Comparison of ENCODE assay signal across 39 cellular contexts in genomic region chr1:12499574-12500245, GRCh38.
DNase-seq lines count a peak whose midpoint lies in the region; ATAC-seq and TF ChIP-seq lines count a peak whose summit lies in the region.
"Had no signal": no experiment of that assay in that cellular context is flagged by ENCODE, and none has a peak within 500 bp of the region (broad histone marks: within the 10 kb centered on the region; RNA-seq: fewer than 3 reads in every experiment).

No MANE protein-coding gene starts in this region.

- no peak for DNase-seq in activated CD8-positive, alpha-beta T cell treated with anti-CD3 and anti-CD28 coated beads for 36 hours
- DNase-seq in activated CD8-positive, alpha-beta T cell treated with anti-CD3 and anti-CD28 coated beads, Interleukin-2, amount 10 ng/mL, durations not matched to agents 7 days and 5 days = no peak
- no peak for DNase-seq in activated naive CD8-positive, alpha-beta T cell treated with anti-CD3 and anti-CD28 coated beads for 36 hours
- DNase-seq in fibroblast of the aortic adventitia (ENCODE audit: low read depth) (peak; percentile 45), tibial artery (no peak), germinal center (ENCODE audit: low spot score) (no peak), progenitor cell of endocrine pancreas (ENCODE audit: low spot score, unreplicated experiment) (no peak)
- DNase-seq: activated CD4-positive, alpha-beta memory T cell treated with anti-CD3 and anti-CD28 coated beads for 36 hours; activated CD4-positive, CD25-positive, alpha-beta regulatory T cell treated with anti-CD3 and anti-CD28 coated beads, Interleukin-2, amount 50 U/mL, for 72 hours; activated CD8-positive, alpha-beta memory T cell treated with anti-CD3 and anti-CD28 coated beads, Interleukin-2, amount 50 U/mL, for 48 hours; activated naive CD4-positive, alpha-beta T cell treated with anti-CD3 and anti-CD28 coated beads, Interleukin-2, amount 50 U/mL, for 16 hours; Calu3; CD4-positive, CD25-positive, alpha-beta regulatory T cell; colonic mucosa; DMS79 treated with DMSO at 0.1 percent for 48 hours; effector CD4-positive, alpha-beta T cell; foreskin keratinocyte; GOT3; heart right ventricle; HFFc6; left ventricle myocardium superior; NCI-H1105 treated with DMSO at 0.1 percent for 48 hours; NCI-H2081 treated with DMSO at 0.1 percent for 48 hours; NCI-H2227 treated with DMSO at 0.1 percent for 48 hours; NCI-H526; PC-9; posterior cingulate gyrus; right cardiac atrium; spleen; stimulated activated CD4-positive, alpha-beta T cell treated with anti-CD3 and anti-CD28 coated beads, Interleukin-2, amount 100 ng/mL, for 24 hours; stimulated activated naive CD8-positive, alpha-beta T cell treated with anti-CD3 and anti-CD28 coated beads, Interleukin-15, amount 100 ng/mL, for 72 hours; T-helper 2 cell; transverse colon had no signal

- no peaks in the 10 kb centered on the region for H3K27me3 Mint-ChIP-seq in activated CD8-positive, alpha-beta T cell treated with anti-CD3 and anti-CD28 coated beads for 36 hours
- no peaks in the 10 kb centered on the region for H3K27me3 Mint-ChIP-seq in activated CD8-positive, alpha-beta T cell treated with anti-CD3 and anti-CD28 coated beads, Interleukin-2, amount 10 ng/mL, durations not matched to agents 7 days and 5 days (ENCODE audit: low read depth)
- H3K27me3 Mint-ChIP-seq in activated naive CD8-positive, alpha-beta T cell treated with anti-CD3 and anti-CD28 coated beads for 36 hours = no peaks in the 10 kb centered on the region
- H3K27me3 Mint-ChIP-seq in progenitor cell of endocrine pancreas = no peaks in the 10 kb centered on the region
- H3K27me3 Mint-ChIP-seq: activated CD4-positive, alpha-beta memory T cell treated with anti-CD3 and anti-CD28 coated beads for 36 hours; CD4-positive, CD25-positive, alpha-beta regulatory T cell; stimulated activated naive CD8-positive, alpha-beta T cell treated with anti-CD3 and anti-CD28 coated beads, Interleukin-15, amount 100 ng/mL, for 72 hours had no signal

- no peak for TF ChIP-seq CTCF in activated CD8-positive, alpha-beta T cell treated with anti-CD3 and anti-CD28 coated beads for 36 hours (IDR thresholded peaks at IDR 0.05)
- no peak for TF ChIP-seq CTCF in fibroblast of the aortic adventitia (IDR thresholded peaks at IDR 0.05; ENCODE audit: insufficient read depth, low read length)
- TF ChIP-seq CTCF in tibial artery (IDR thresholded peaks at IDR 0.05) = no peak
- no peak for TF ChIP-seq CTCF in progenitor cell of endocrine pancreas (IDR thresholded peaks at IDR 0.05; ENCODE audit: unreplicated experiment)

- ATAC-seq in activated CD8-positive, alpha-beta T cell treated with anti-CD3 and anti-CD28 coated beads for 36 hours = no peak
- ATAC-seq in activated CD8-positive, alpha-beta T cell treated with anti-CD3 and anti-CD28 coated beads, Interleukin-2, amount 10 ng/mL, durations not matched to agents 7 days and 5 days = no peak
- ATAC-seq in GM21367 (IDR thresholded peaks at IDR 0.05; ENCODE audit: unreplicated experiment) = no peak
- ATAC-seq: foreskin keratinocyte; heart right ventricle; left ventricle myocardium superior; right cardiac atrium; Right ventricle myocardium inferior; stimulated activated naive CD8-positive, alpha-beta T cell treated with anti-CD3 and anti-CD28 coated beads, Interleukin-15, amount 100 ng/mL, for 72 hours had no signal

- POLR2A ChIA-PET in activated CD8-positive, alpha-beta T cell treated with anti-CD3 and anti-CD28 coated beads for 36 hours (lab: Charles Lee) = interaction anchor here (0.6 kb wide), 1 partner anchor 182 kb away, joined by 3 read pairs; no protein-coding TSS in a partner anchor
- POLR2A ChIA-PET in activated CD8-positive, alpha-beta T cell treated with anti-CD3 and anti-CD28 coated beads, Interleukin-2, amount 10 ng/mL, durations not matched to agents 7 days and 5 days (lab: Charles Lee) = no interaction called here

- H3K36me3 Mint-ChIP-seq in activated CD8-positive, alpha-beta T cell treated with anti-CD3 and anti-CD28 coated beads for 36 hours (ENCODE audit: low read depth) = peaks cover 47% of the 10 kb centered on the region
- peaks cover 37% of the 10 kb centered on the region for H3K36me3 Mint-ChIP-seq in activated CD8-positive, alpha-beta T cell treated with anti-CD3 and anti-CD28 coated beads, Interleukin-2, amount 10 ng/mL, durations not matched to agents 7 days and 5 days (ENCODE audit: low read depth)
- H3K36me3 Mint-ChIP-seq in activated naive CD8-positive, alpha-beta T cell treated with anti-CD3 and anti-CD28 coated beads for 36 hours = peaks cover 53% of the 10 kb centered on the region
- H3K36me3 Mint-ChIP-seq in progenitor cell of endocrine pancreas (ENCODE audit: insufficient read depth) = peaks cover 21% of the 10 kb centered on the region

- H3K9me3 ChIP-seq in tibial artery = no peaks in the 10 kb centered on the region
- H3K9me3 ChIP-seq: colonic mucosa, heart right ventricle, neutrophil, spleen, transverse colon had no signal

- H3K36me3 ChIP-seq in tibial artery = peaks cover 0 to 28% (median 10%) of the 10 kb centered on the region in 3 donors
- H3K36me3 ChIP-seq: cardiac muscle cell had no signal

- H3K4me1 Mint-ChIP-seq in activated CD8-positive, alpha-beta T cell treated with anti-CD3 and anti-CD28 coated beads for 36 hours (ENCODE audit: low read depth) = peaks cover 46% of the 10 kb centered on the region
- peaks cover 30% of the 10 kb centered on the region for H3K4me1 Mint-ChIP-seq in activated CD8-positive, alpha-beta T cell treated with anti-CD3 and anti-CD28 coated beads, Interleukin-2, amount 10 ng/mL, durations not matched to agents 7 days and 5 days (ENCODE audit: low read depth)
- H3K4me1 Mint-ChIP-seq in activated naive CD8-positive, alpha-beta T cell treated with anti-CD3 and anti-CD28 coated beads for 36 hours = peaks cover 63% of the 10 kb centered on the region
- H3K4me1 Mint-ChIP-seq in progenitor cell of endocrine pancreas (ENCODE audit: low read depth) = peaks cover 21% of the 10 kb centered on the region

- H3K27ac Mint-ChIP-seq in activated CD8-positive, alpha-beta T cell treated with anti-CD3 and anti-CD28 coated beads for 36 hours = peak overlapping the region; percentile 35
- H3K27ac Mint-ChIP-seq in activated CD8-positive, alpha-beta T cell treated with anti-CD3 and anti-CD28 coated beads, Interleukin-2, amount 10 ng/mL, durations not matched to agents 7 days and 5 days = no peak overlapping the region
- H3K27ac Mint-ChIP-seq in activated naive CD8-positive, alpha-beta T cell treated with anti-CD3 and anti-CD28 coated beads for 36 hours = peak overlapping the region; percentile 79
- H3K27ac Mint-ChIP-seq in progenitor cell of endocrine pancreas = no peak overlapping the region
- H3K27ac Mint-ChIP-seq: activated CD4-positive, alpha-beta memory T cell treated with anti-CD3 and anti-CD28 coated beads for 36 hours; activated T-helper 2 cell treated with anti-CD3 and anti-CD28 coated beads, Interferon-gamma antibody, Interleukin-2, Interleukin-4, amounts not matched to agents 10 μg/mL and 5 μg/mL and 100 μg/mL, durations not matched to agents 14 hours and 24 hours and 36 hours; CD4-positive, CD25-positive, alpha-beta regulatory T cell; HFFc6; stimulated activated naive CD8-positive, alpha-beta T cell treated with anti-CD3 and anti-CD28 coated beads, Interleukin-15, amount 100 ng/mL, for 72 hours had no signal

- H3K9me3 Mint-ChIP-seq in activated CD8-positive, alpha-beta T cell treated with anti-CD3 and anti-CD28 coated beads for 36 hours = no peaks in the 10 kb centered on the region
- no peaks in the 10 kb centered on the region for H3K9me3 Mint-ChIP-seq in activated CD8-positive, alpha-beta T cell treated with anti-CD3 and anti-CD28 coated beads, Interleukin-2, amount 10 ng/mL, durations not matched to agents 7 days and 5 days (ENCODE audit: insufficient read depth)
- H3K9me3 Mint-ChIP-seq in activated naive CD8-positive, alpha-beta T cell treated with anti-CD3 and anti-CD28 coated beads for 36 hours = no peaks in the 10 kb centered on the region
- H3K9me3 Mint-ChIP-seq in progenitor cell of endocrine pancreas (ENCODE audit: low read depth) = no peaks in the 10 kb centered on the region
- H3K9me3 Mint-ChIP-seq: activated CD4-positive, alpha-beta memory T cell treated with anti-CD3 and anti-CD28 coated beads for 36 hours; activated T-helper 2 cell treated with anti-CD3 and anti-CD28 coated beads, Interferon-gamma antibody, Interleukin-2, Interleukin-4, amounts not matched to agents 10 μg/mL and 5 μg/mL and 100 μg/mL, durations not matched to agents 14 hours and 24 hours and 36 hours; HFFc6; stimulated activated naive CD8-positive, alpha-beta T cell treated with anti-CD3 and anti-CD28 coated beads, Interleukin-15, amount 100 ng/mL, for 72 hours had no signal

- H3K4me1 ChIP-seq in tibial artery = peaks cover 0 to 54% (median 26%) of the 10 kb centered on the region in 4 donors
- H3K4me1 ChIP-seq: colonic mucosa, foreskin keratinocyte had no signal

- no peaks in the 10 kb centered on the region for H3K27me3 ChIP-seq in tibial artery
- H3K27me3 ChIP-seq: cardiac muscle cell, colonic mucosa, foreskin keratinocyte, heart right ventricle, neutrophil, spleen, transverse colon had no signal

- H3K4me3 ChIP-seq in fibroblast of the aortic adventitia (ENCODE audit: low read depth, low read length) = no peak overlapping the region
- H3K4me3 ChIP-seq in tibial artery = no peak overlapping the region
- H3K4me3 ChIP-seq: cardiac muscle cell, colonic mucosa, heart right ventricle, PC-9, spleen, transverse colon had no signal

- intact Hi-C loops in activated CD8-positive, alpha-beta T cell treated with anti-CD3 and anti-CD28 coated beads for 36 hours (cut with micrococcal nuclease) = no loop called here
- intact Hi-C loops in tibial artery (cut with DNase I; ENCODE audit: low total_unique reads) = no loop called here

- H3K4me3 Mint-ChIP-seq in activated CD8-positive, alpha-beta T cell treated with anti-CD3 and anti-CD28 coated beads for 36 hours = no peak overlapping the region
- H3K4me3 Mint-ChIP-seq in activated CD8-positive, alpha-beta T cell treated with anti-CD3 and anti-CD28 coated beads, Interleukin-2, amount 10 ng/mL, durations not matched to agents 7 days and 5 days = no peak overlapping the region
- no peak overlapping the region for H3K4me3 Mint-ChIP-seq in activated naive CD8-positive, alpha-beta T cell treated with anti-CD3 and anti-CD28 coated beads for 36 hours
- H3K4me3 Mint-ChIP-seq in progenitor cell of endocrine pancreas (ENCODE audit: low read depth) = no peak overlapping the region
- H3K4me3 Mint-ChIP-seq: activated CD4-positive, alpha-beta memory T cell treated with anti-CD3 and anti-CD28 coated beads for 36 hours; CD4-positive, CD25-positive, alpha-beta regulatory T cell; HFFc6; stimulated activated naive CD8-positive, alpha-beta T cell treated with anti-CD3 and anti-CD28 coated beads, Interleukin-15, amount 100 ng/mL, for 72 hours had no signal

- CTCF ChIA-PET in activated CD8-positive, alpha-beta T cell treated with anti-CD3 and anti-CD28 coated beads for 36 hours (lab: Charles Lee) = interaction anchor here (1.2 to 1.3 kb wide), 2 partner anchors 11 to 27 kb away, joined by 3 to 4 read pairs; no protein-coding TSS in a partner anchor
- CTCF ChIA-PET in activated CD8-positive, alpha-beta T cell treated with anti-CD3 and anti-CD28 coated beads, Interleukin-2, amount 10 ng/mL, durations not matched to agents 7 days and 5 days (lab: Charles Lee) = no interaction called here

- peak overlapping the region; percentile 35 to 72 for H3K27ac ChIP-seq in tibial artery
- H3K27ac ChIP-seq: 22Rv1, cardiac muscle cell, colonic mucosa, foreskin keratinocyte, neutrophil, PC-9, spleen, transverse colon had no signal

Comparison
In these comparisons a context has a peak if more than half of its experiments do, and no peak if none do; other contexts are left out.
1. H3K27ac Mint-ChIP-seq: peak in activated CD8-positive, alpha-beta T cell treated with anti-CD3 and anti-CD28 coated beads for 36 hours (single experiment) and activated naive CD8-positive, alpha-beta T cell treated with anti-CD3 and anti-CD28 coated beads for 36 hours (single experiment); none in activated CD8-positive, alpha-beta T cell treated with anti-CD3 and anti-CD28 coated beads, Interleukin-2, amount 10 ng/mL, durations not matched to agents 7 days and 5 days (single experiment) and progenitor cell of endocrine pancreas (single experiment).